In genomic region chr20:47029845-47030244, GRCh38 we compare ENCODE assay signal across 16 cellular contexts.
DNase-seq lines count a peak whose midpoint lies in the region; ATAC-seq and TF ChIP-seq lines count a peak whose summit lies in the region.
"Had no signal": no experiment of that assay in that cellular context is flagged by ENCODE, and none has a peak within 500 bp of the region (broad histone marks: within the 10 kb centered on the region; RNA-seq: fewer than 3 reads in every experiment).

No MANE protein-coding gene starts in this region.

- H3K27ac ChIP-seq in C4-2B (peak overlapping the region; percentile 66), PC-3 (ENCODE audit: low read length) (no peak overlapping the region), parathyroid adenoma (peak overlapping the region; percentile 82)

- no peaks in the 10 kb centered on the region for H3K9me2 ChIP-seq in PC-3 (replicated peaks; ENCODE audit: low read length)

- H3K79me2 ChIP-seq in PC-3 (ENCODE audit: low read length) (no peaks in the 10 kb centered on the region), parathyroid adenoma (no peaks in the 10 kb centered on the region)

- TF ChIP-seq CTCF in C4-2B (conservative IDR thresholded peaks at IDR 0.05) (no peak), PC-3 (conservative IDR thresholded peaks at IDR 0.05; ENCODE audit: low read depth, low read length) (no peak), parathyroid adenoma (IDR thresholded peaks at IDR 0.05) (no peak), Calu3 (IDR thresholded peaks at IDR 0.05; ENCODE audit: unreplicated experiment) (no peak)

- H3K36me3 Mint-ChIP-seq in Calu3 (ENCODE audit: insufficient read depth, unreplicated experiment): no peaks in the 10 kb centered on the region
- H3K36me3 Mint-ChIP-seq: CD4-positive, alpha-beta memory T cell had no signal

- no peak for ATAC-seq in PC-3
- ATAC-seq in stimulated activated naive CD8-positive, alpha-beta T cell treated with anti-CD3 and anti-CD28 coated beads, Interleukin-15, Interleukin-2, amounts not matched to agents 100 U/mL and 50 U/mL, for 24 hours: no peak
- no peak for ATAC-seq in HG02588 (IDR thresholded peaks at IDR 0.05; ENCODE audit: unreplicated experiment)
- ATAC-seq: K562 had no signal

- H3K4me2 ChIP-seq in PC-3 (ENCODE audit: low read length): no peak overlapping the region
- no peak overlapping the region for H3K4me2 ChIP-seq in parathyroid adenoma (ENCODE audit: low read length)

- H2AFZ ChIP-seq in PC-3 (ENCODE audit: low read length): no peak overlapping the region
- no peak overlapping the region for H2AFZ ChIP-seq in parathyroid adenoma

- peaks cover 15% of the 10 kb centered on the region for H3K27me3 Mint-ChIP-seq in Calu3 (ENCODE audit: unreplicated experiment)

- H3K36me3 ChIP-seq in PC-3 (ENCODE audit: low read depth, low read length) (no peaks in the 10 kb centered on the region), parathyroid adenoma (ENCODE audit: control insufficient read depth, insufficient read depth, low read length) (no peaks in the 10 kb centered on the region)
- H3K36me3 ChIP-seq: BE2C had no signal

- H3K9me3 Mint-ChIP-seq in Calu3 (ENCODE audit: low read depth, unreplicated experiment): no peaks in the 10 kb centered on the region

- H4K20me1 ChIP-seq in PC-3 (ENCODE audit: low read length): no peaks in the 10 kb centered on the region

- no peaks in the 10 kb centered on the region for H3K9me3 ChIP-seq in PC-3 (ENCODE audit: low read length)
- H3K9me3 ChIP-seq in parathyroid adenoma (ENCODE audit: control insufficient read depth, low read length): no peaks in the 10 kb centered on the region
- H3K9me3 ChIP-seq: BE2C had no signal

- CTCF ChIA-PET in PC-3 (lab: Charles Lee) (no interaction called here), Calu3 (lab: Charles Lee) (interaction anchor here (0.5 kb wide), 1 partner anchor 352 kb away, joined by 3 read pairs; no protein-coding TSS in a partner anchor)

- DNase-seq in PC-3 (peak; percentile 38), Calu3 (no peak)
- no peak for DNase-seq in stimulated activated naive CD8-positive, alpha-beta T cell treated with anti-CD3 and anti-CD28 coated beads, Interleukin-15, Interleukin-2, amounts not matched to agents 100 U/mL and 50 U/mL, for 24 hours
- DNase-seq: ACHN; BE2C; C1 segment of cervical spinal cord; CD4-positive, alpha-beta memory T cell; DMS53; DND-41; EL; H9; IMR-90 had no signal

- H3K4me3 Mint-ChIP-seq in Calu3 (ENCODE audit: low read depth, unreplicated experiment): no peak overlapping the region
- H3K4me3 Mint-ChIP-seq: CD4-positive, alpha-beta memory T cell; H9 had no signal

- POLR2A ChIA-PET in PC-3 (lab: Charles Lee; ENCODE audit: unreplicated experiment): no interaction called here

- H3K27me3 ChIP-seq in PC-3 (ENCODE audit: low read length): peaks cover 12% of the 10 kb centered on the region
- H3K27me3 ChIP-seq in parathyroid adenoma (ENCODE audit: control insufficient read depth, insufficient read depth, low read length): no peaks in the 10 kb centered on the region
- H3K27me3 ChIP-seq: BE2C had no signal

- BruUV-seq in PC-3 (replicated peaks; lab: Mats Ljungman, UMichigan): no TSS peak
- BruUV-seq in Calu3 (replicated peaks; lab: Mats Ljungman, UMichigan): no TSS peak

- no peak overlapping the region for H3K4me3 ChIP-seq in PC-3 (ENCODE audit: low read length)
- H3K4me3 ChIP-seq in parathyroid adenoma (ENCODE audit: low read depth, low read length): no peak overlapping the region
- H3K4me3 ChIP-seq: K562 had no signal

- intact Hi-C loops in PC-3 (cut with micrococcal nuclease) (no loop called here), Calu3 (cut with micrococcal nuclease; ENCODE audit: unreplicated experiment) (no loop called here)

- H3K9ac ChIP-seq in PC-3 (ENCODE audit: low read length) (no peak overlapping the region), parathyroid adenoma (no peak overlapping the region)

- H3K4me1 ChIP-seq in PC-3 (ENCODE audit: insufficient read depth, low read length) (no peaks in the 10 kb centered on the region), parathyroid adenoma (peaks cover 56% of the 10 kb centered on the region)
- H3K4me1 ChIP-seq: BE2C had no signal

- H3K4me1 Mint-ChIP-seq in Calu3 (ENCODE audit: low read depth, unreplicated experiment): no peaks in the 10 kb centered on the region
- H3K4me1 Mint-ChIP-seq: CD4-positive, alpha-beta memory T cell had no signal

- no peaks in the 10 kb centered on the region for H3F3A ChIP-seq in PC-3 (ENCODE audit: low read length, unreplicated experiment)

- H3K27ac Mint-ChIP-seq in Calu3 (ENCODE audit: unreplicated experiment): no peak overlapping the region
- H3K27ac Mint-ChIP-seq: CD4-positive, alpha-beta memory T cell had no signal
